ENCODE assay signal across 8 cellular contexts in the genomic region with DNA sequence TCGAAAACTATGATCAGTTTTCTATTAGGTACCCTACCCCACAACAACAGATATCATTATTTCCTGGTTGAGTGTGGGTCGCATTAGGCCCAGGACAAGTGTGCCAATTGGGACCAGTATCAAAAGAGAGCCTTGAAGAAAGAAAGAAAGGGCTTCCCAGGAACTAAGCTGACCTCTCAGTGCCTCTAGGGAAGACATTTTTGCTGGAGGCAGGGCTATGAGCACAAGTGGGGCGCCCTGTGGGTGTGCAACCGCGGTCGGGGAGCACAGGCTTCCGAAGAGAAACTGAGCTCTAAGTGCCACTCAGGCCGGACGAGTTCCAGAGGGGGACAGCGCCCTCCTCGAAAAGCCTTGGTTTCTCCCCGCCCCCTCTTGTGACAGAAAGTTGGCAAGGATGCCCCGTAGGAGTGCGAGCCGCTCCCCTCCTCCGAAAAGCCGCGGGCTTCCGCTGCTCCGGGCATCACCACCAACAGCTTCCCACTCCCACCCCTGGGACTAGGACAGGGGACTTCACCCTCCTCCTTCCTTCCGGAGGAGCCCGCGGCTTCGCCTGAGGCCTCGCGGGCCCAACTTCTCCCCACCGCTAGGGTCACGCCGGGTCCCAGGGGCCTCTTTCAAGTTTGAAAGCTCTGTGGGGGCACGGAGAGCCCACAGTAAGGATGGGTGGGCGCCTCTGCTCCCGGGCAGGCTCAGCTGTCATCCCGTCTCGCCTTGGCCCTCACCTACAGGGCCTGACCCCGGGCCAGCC. TPM values are rescaled to one million over a fixed set of nuclear protein-coding genes. Genes with fewer than 3 reads are reported as not detected.
A peak's percentile ranks its signal among the peaks of the same experiment; 100 is the strongest.
DNase-seq lines count a peak whose midpoint lies in the region; ATAC-seq and TF ChIP-seq lines count a peak whose summit lies in the region.

No MANE protein-coding gene starts in this region.

- ATAC-seq in gastroesophageal sphincter (no peak), HG03342 (IDR thresholded peaks at IDR 0.05; ENCODE audit: unreplicated experiment) (no peak)

- 31% methylated on average over 2 of the region's 35 CpGs; no CpG with 5 or more reads in 1 of the 2 donors for WGBS in gastroesophageal sphincter (ENCODE audit: low coverage in 1 of 2), 2 donors

- TF ChIP-seq POLR2A in Peyer's patch (IDR thresholded peaks at IDR 0.05) = no peak
- TF ChIP-seq POLR2A in gastroesophageal sphincter (IDR thresholded peaks at IDR 0.05) = no peak

- intact Hi-C loops in posterior vena cava (cut with DNase I) = loop anchor here in 1 of 2 donors (10.0 kb wide), 1 partner anchor 494 kb away; no protein-coding TSS in a partner anchor

- H3K27me3 ChIP-seq in Peyer's patch = peaks cover 0 to 30% of the 10 kb centered on the region in 2 donors
- H3K27me3 ChIP-seq in gastroesophageal sphincter = peaks cover 8% of the 10 kb centered on the region

- peak overlapping the region; percentile 36 to 76 (median 70) for H3K27ac ChIP-seq in Peyer's patch
- peak overlapping the region; percentile 48 to 91 (median 82) for H3K27ac ChIP-seq in gastroesophageal sphincter

- peak; percentile 43 for DNase-seq in COR-L47 (lab: John Stamatoyannopoulos, UW)
- DNase-seq in Peyer's patch = no peak
- peak; percentile 89 for DNase-seq in posterior vena cava (ENCODE audit: low spot score)
- no peak for DNase-seq in NCI-H2196 treated with DMSO at 0.1 percent for 48 hours (lab: John Stamatoyannopoulos, UW; ENCODE audit: unreplicated experiment)
- DNase-seq in HT-29 (ENCODE audit: low spot score) = no peak
- no peak for DNase-seq in NCI-H1436 (lab: John Stamatoyannopoulos, UW)

- no peak for TF ChIP-seq EP300 in gastroesophageal sphincter (IDR thresholded peaks at IDR 0.05)

- no peaks in the 10 kb centered on the region for H3K36me3 ChIP-seq in Peyer's patch
- H3K36me3 ChIP-seq in gastroesophageal sphincter = no peaks in the 10 kb centered on the region

- H3K4me3 ChIP-seq in Peyer's patch (peak overlapping the region; percentile 31 to 72 (median 52)), gastroesophageal sphincter (peak overlapping the region; percentile 54 to 74)

- H3K9me3 ChIP-seq in Peyer's patch (no peaks in the 10 kb centered on the region), gastroesophageal sphincter (no peaks in the 10 kb centered on the region)

- H3K4me1 ChIP-seq in Peyer's patch (peaks cover 0 to 46% (median 19%) of the 10 kb centered on the region in 4 donors), gastroesophageal sphincter (peaks cover 0 to 70% (median 12%) of the 10 kb centered on the region in 3 donors)

- no peak for TF ChIP-seq CTCF in Peyer's patch (IDR thresholded peaks at IDR 0.05)
- peak in 2 of 4 experiments; percentile 7 to 15 for TF ChIP-seq CTCF in gastroesophageal sphincter (IDR thresholded peaks at IDR 0.05)

RNA-seq across cellular contexts. Expression of a gene that starts 2.0 kb away (rescaled TPM):
- total RNA-seq in Peyer's patch (1 to 10 TPM in 3 of 4 donors, under 1 TPM in 1; 0.35 to 9.1 (median 3.2) TPM), gastroesophageal sphincter (10 to 100 TPM in 2 of 4 donors, 1 to 10 TPM in 2; 6.0 to 48.1 (median 14.4) TPM), posterior vena cava (10 to 100 TPM; 19.7 to 25.6 TPM)
- 2.8 and 4.1 TPM in 2 replicates for total RNA-seq in HT-29 (2014; rRNA removed; shearing (Covaris generic))

RNA-seq across cellular contexts. Expression of a gene that starts 4.0 kb away (rescaled TPM):
- total RNA-seq in Peyer's patch (10 to 100 TPM in 1 of 4 donors, 1 to 10 TPM in 3; 2.1 to 28.1 (median 7.0) TPM), gastroesophageal sphincter (100 to 1,000 TPM in 1 of 4 donors, 10 to 100 TPM in 3; 29.4 to 111 (median 37.8) TPM), posterior vena cava (10 to 100 TPM; 31.5 to 41.7 TPM)
- 19.7 and 24.5 TPM in 2 replicates for total RNA-seq in HT-29 (2014; rRNA removed; shearing (Covaris generic))

Comparison
In these comparisons a context has a peak if more than half of its experiments do, and no peak if none do; other contexts are left out.
1. DNase-seq: peak in COR-L47 (single experiment) and posterior vena cava (single experiment); none in Peyer's patch (0 of 3), NCI-H2196 treated with DMSO at 0.1 percent for 48 hours (single experiment), HT-29 (single experiment) and NCI-H1436 (single experiment).